9 cellular contexts compared by ENCODE assay signal in the genomic region with DNA sequence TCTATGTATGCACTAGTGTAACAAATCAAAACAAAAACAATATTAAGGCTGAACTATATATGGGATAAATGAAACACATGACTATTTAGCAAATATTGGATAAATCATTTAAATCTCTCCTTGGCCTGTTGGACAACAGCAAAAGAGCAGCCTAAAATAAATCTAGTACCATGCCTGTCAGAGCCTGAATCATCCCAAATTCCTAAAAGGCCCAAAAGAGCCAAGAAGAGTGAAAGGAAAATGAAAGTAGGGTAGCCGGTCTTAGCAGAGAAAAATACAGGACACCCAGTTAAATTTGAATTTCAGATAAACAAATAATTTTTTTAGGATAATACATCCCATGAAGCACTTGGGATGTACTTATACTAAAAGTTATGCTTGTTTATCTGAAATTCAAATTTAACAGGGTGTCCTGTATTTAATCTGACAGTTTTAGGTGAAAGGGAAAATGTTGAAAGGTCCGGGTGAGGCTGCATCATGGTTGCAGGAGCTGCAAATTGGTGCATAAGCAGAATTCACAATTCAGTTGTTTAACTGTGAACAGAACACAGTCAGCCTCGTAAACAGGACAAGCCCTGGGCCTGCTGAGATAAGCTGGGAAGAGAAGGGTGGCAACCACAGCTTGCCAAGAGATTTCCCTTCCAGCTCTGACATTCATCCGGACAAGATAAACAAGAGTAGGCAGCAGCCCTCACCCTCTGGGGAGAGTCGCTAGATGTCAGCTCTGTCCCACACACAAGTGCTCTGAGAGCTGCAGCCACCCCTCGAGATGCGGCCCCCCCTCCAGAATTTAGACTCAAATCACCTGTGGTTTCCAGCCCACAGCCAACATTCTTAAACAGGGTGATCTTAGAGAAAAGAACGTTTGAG. TPM values are rescaled to one million over a fixed set of nuclear protein-coding genes. Genes with fewer than 3 reads are reported as not detected.
A peak's percentile ranks its signal among the peaks of the same experiment; 100 is the strongest.
DNase-seq lines count a peak whose midpoint lies in the region; ATAC-seq and TF ChIP-seq lines count a peak whose summit lies in the region.
"Had no signal": no experiment of that assay in that cellular context is flagged by ENCODE, and none has a peak within 500 bp of the region (broad histone marks: within the 10 kb centered on the region; RNA-seq: fewer than 3 reads in every experiment).

No MANE protein-coding gene starts in this region.

- no peak for TF ChIP-seq POLR2A in esophagus squamous epithelium (IDR thresholded peaks at IDR 0.05)

- peak overlapping the region in 3 of 4 donors; percentile 13 to 54 (median 24) for H3K4me3 ChIP-seq in esophagus squamous epithelium
- peak overlapping the region in 1 of 2 donors; percentile 43 for H3K4me3 ChIP-seq in muscle layer of colon (ENCODE audit: low read depth in 1 of 2, low read length in 2 of 2)

- H3K9me3 ChIP-seq in esophagus squamous epithelium: no peaks in the 10 kb centered on the region
- H3K9me3 ChIP-seq in muscle layer of colon (ENCODE audit: low read length): no peaks in the 10 kb centered on the region

- H3K27ac ChIP-seq in esophagus squamous epithelium: peak overlapping the region; percentile 19 to 77 (median 72)
- peak overlapping the region; percentile 18 for H3K27ac ChIP-seq in muscle layer of colon (ENCODE audit: low read depth, low read length)

- TF ChIP-seq CTCF in esophagus squamous epithelium (IDR thresholded peaks at IDR 0.05): peak in 3 of 6 experiments; percentile 15 to 40 (median 34)

- H3K4me1 ChIP-seq in esophagus squamous epithelium (peaks cover 0 to 53% (median 17%) of the 10 kb centered on the region in 3 donors), muscle layer of colon (ENCODE audit: insufficient read depth, low read length) (peaks cover 63% of the 10 kb centered on the region)

- ATAC-seq in GM19463 (IDR thresholded peaks at IDR 0.05; ENCODE audit: unreplicated experiment): peak; percentile 40
- ATAC-seq: HCT116 had no signal

- no peaks in the 10 kb centered on the region for H3K27me3 ChIP-seq in esophagus squamous epithelium
- H3K27me3 ChIP-seq in muscle layer of colon (ENCODE audit: control insufficient read depth in 1 of 2, insufficient read depth in 2 of 2, low read length in 2 of 2): no peaks in the 10 kb centered on the region

- H3K9ac ChIP-seq in muscle layer of colon (ENCODE audit: low read length): no peak overlapping the region

- intact Hi-C loops in esophagus squamous epithelium (cut with DNase I): no loop called here

- H3K36me3 ChIP-seq in esophagus squamous epithelium (peaks cover 0 to 19% (median 0%) of the 10 kb centered on the region in 3 donors), muscle layer of colon (ENCODE audit: insufficient read depth, low read length) (no peaks in the 10 kb centered on the region)

- 13 to 16% methylated on average over 5 to 8 of the region's 8 CpGs for WGBS in esophagus squamous epithelium, 2 donors

- DNase-seq in Ammon's horn (ENCODE audit: low spot score): peak; percentile 93
- peak; percentile 41 for DNase-seq in NCI-H2029 treated with DMSO at 0.1 percent for 48 hours (lab: John Stamatoyannopoulos, UW)
- DNase-seq in activated CD4-positive, alpha-beta T cell treated with anti-CD3 and anti-CD28 coated beads, Interleukin-2, amount 50 U/mL, for 4 hours: peak; percentile 10 to 13
- no peak for DNase-seq in esophagus squamous epithelium (lab: John Stamatoyannopoulos, UW)
- DNase-seq in ureter (ENCODE audit: low spot score): peak; percentile 69
- no peak for DNase-seq in mesenteric fat pad (ENCODE audit: low spot score)

RNA-seq across cellular contexts. Expression of a gene that starts 30.3 kb away (rescaled TPM):
- total RNA-seq in esophagus squamous epithelium (10 to 100 TPM; 13.4 to 21.7 (median 16.6) TPM), ureter (31.0 TPM), mesenteric fat pad (19.5 TPM)

RNA-seq across cellular contexts. Expression of a gene that starts 30.4 kb away (rescaled TPM):
- total RNA-seq in esophagus squamous epithelium (10 to 100 TPM in 2 of 4 donors, 1 to 10 TPM in 2; 6.5 to 14.2 (median 9.3) TPM), ureter (7.8 TPM), mesenteric fat pad (4.8 TPM)

RNA-seq across cellular contexts. Expression of a gene that starts 54.2 kb away (rescaled TPM):
- 10 to 100 TPM in 3 of 4 donors, 1 to 10 TPM in 1; 2.9 to 16.6 (median 11.5) TPM for total RNA-seq in esophagus squamous epithelium
- total RNA-seq in ureter: 34.3 TPM
- total RNA-seq in mesenteric fat pad: 26.2 TPM

Comparison
In these comparisons a context has a peak if more than half of its experiments do, and no peak if none do; other contexts are left out.
1. DNase-seq: peak in Ammon's horn (single experiment), NCI-H2029 treated with DMSO at 0.1 percent for 48 hours (single experiment), activated CD4-positive, alpha-beta T cell treated with anti-CD3 and anti-CD28 coated beads, Interleukin-2, amount 50 U/mL, for 4 hours (2 of 2) and ureter (single experiment); none in esophagus squamous epithelium (single experiment) and mesenteric fat pad (single experiment).